In the genomic region with DNA sequence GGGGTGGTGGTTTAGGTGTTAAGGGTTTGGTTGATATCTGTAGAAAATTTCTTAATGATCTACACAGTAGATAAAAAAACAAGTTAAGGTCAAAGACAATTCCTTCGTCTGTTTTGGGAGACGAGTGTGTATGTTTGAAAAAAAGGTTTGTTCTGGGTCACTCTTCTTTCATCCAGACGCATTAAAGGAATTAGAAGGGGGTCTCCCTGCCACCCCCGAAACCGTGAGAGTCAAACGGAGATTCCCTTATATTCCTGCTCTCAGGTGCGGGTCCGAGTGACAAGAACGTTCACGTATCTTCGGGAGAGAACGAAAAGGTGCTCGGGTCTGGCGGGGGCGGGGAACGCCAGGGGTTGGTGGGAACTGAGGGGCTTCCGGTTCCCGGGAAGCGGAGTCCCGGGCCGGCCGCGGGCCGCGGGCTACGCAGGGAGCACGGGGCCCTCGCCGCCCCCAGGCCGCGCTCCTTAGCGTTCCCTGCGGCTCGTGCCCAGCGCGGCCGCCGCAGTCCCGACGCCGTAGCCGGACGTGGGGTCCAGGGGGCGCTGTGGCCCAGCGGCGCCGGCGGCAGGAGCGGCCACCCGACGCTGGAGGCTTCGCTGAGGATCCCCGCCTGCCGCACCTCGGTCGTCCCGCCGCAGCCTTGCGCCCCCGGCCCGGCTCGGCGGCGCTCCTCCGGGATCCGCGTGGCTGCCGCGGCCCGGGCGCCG, we compare ENCODE assay signal across 1 cellular context.
TF ChIP-seq lines count a peak whose summit lies in the region.

A gene with protein sequence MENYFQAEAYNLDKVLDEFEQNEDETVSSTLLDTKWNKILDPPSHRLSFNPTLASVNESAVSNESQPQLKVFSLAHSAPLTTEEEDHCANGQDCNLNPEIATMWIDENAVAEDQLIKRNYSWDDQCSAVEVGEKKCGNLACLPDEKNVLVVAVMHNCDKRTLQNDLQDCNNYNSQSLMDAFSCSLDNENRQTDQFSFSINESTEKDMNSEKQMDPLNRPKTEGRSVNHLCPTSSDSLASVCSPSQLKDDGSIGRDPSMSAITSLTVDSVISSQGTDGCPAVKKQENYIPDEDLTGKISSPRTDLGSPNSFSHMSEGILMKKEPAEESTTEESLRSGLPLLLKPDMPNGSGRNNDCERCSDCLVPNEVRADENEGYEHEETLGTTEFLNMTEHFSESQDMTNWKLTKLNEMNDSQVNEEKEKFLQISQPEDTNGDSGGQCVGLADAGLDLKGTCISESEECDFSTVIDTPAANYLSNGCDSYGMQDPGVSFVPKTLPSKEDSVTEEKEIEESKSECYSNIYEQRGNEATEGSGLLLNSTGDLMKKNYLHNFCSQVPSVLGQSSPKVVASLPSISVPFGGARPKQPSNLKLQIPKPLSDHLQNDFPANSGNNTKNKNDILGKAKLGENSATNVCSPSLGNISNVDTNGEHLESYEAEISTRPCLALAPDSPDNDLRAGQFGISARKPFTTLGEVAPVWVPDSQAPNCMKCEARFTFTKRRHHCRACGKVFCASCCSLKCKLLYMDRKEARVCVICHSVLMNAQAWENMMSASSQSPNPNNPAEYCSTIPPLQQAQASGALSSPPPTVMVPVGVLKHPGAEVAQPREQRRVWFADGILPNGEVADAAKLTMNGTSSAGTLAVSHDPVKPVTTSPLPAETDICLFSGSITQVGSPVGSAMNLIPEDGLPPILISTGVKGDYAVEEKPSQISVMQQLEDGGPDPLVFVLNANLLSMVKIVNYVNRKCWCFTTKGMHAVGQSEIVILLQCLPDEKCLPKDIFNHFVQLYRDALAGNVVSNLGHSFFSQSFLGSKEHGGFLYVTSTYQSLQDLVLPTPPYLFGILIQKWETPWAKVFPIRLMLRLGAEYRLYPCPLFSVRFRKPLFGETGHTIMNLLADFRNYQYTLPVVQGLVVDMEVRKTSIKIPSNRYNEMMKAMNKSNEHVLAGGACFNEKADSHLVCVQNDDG (N-terminal part only) (plus strand): TSS at position 577 of the 707 bp plus-strand sequence. CDS start 91,118 bp downstream, outside the sequence.

TF ChIP-seq in K562, 482 proteins besides CTCF, POLR2A, EP300 and RAD21 (continued from another document and continues in another):
- TF ChIP-seq, protein P1, sequence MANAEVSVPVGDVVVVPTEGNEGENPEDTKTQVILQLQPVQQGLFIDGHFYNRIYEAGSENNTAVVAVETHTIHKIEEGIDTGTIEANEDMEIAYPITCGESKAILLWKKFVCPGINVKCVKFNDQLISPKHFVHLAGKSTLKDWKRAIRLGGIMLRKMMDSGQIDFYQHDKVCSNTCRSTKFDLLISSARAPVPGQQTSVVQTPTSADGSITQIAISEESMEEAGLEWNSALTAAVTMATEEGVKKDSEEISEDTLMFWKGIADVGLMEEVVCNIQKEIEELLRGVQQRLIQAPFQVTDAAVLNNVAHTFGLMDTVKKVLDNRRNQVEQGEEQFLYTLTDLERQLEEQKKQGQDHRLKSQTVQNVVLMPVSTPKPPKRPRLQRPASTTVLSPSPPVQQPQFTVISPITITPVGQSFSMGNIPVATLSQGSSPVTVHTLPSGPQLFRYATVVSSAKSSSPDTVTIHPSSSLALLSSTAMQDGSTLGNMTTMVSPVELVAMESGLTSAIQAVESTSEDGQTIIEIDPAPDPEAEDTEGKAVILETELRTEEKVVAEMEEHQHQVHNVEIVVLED (CRISPR knock-in tag; IDR thresholded peaks at IDR 0.05), result peak; percentile 85
- TF ChIP-seq ZNF263 (CRISPR knock-in tag; IDR thresholded peaks at IDR 0.05; ENCODE audit: borderline replicate concordance) (peak; percentile 65), HOXB6 (CRISPR knock-in tag; IDR thresholded peaks at IDR 0.05; ENCODE audit: borderline replicate concordance) (no peak), ETS1 (conservative IDR thresholded peaks at IDR 0.05; ENCODE audit: control insufficient read depth, low read depth, low read length) (peak; percentile 77; the same call in 1 of the 2 replicates), ZNF280A (IDR thresholded peaks at IDR 0.05; ENCODE audit: low read depth, partially characterized antibody) (no peak), ARID2 (IDR thresholded peaks at IDR 0.05) (no peak), SMAD4 (CRISPR knock-in tag; conservative IDR thresholded peaks at IDR 0.05) (peak; percentile 90), POLR2AphosphoS5 (IDR thresholded peaks at IDR 0.05; ENCODE audit: control insufficient read depth, insufficient read depth, low read depth, low read length) (0 out of 2 replicates have a peak, but pooled peaks have one; percentile 20), ZNF143 (CRISPR knock-in tag; IDR thresholded peaks at IDR 0.05) (no peak; the same call in 1 of the 2 replicates), NR2C2 (CRISPR knock-in tag; IDR thresholded peaks at IDR 0.05) (0 out of 2 replicates have a peak, but pooled peaks have one; percentile 22), NR2C2 (tag; IDR thresholded peaks at IDR 0.05) (no peak; the same call in 1 of the 2 replicates), FOXK1 (CRISPR knock-in tag; IDR thresholded peaks at IDR 0.05; ENCODE audit: borderline replicate concordance) (no peak), YY1 (IDR thresholded peaks at IDR 0.05; ENCODE audit: borderline replicate concordance in 1 of 3, control insufficient read depth in 1 of 3, extremely low read depth in 1 of 3, insufficient read depth in 3 of 3, insufficient read length in 1 of 3, insufficient replicate concordance in 2 of 3, low read depth in 1 of 3, low read length in 2 of 3) (peak in 2 of 3 experiments; percentile 74 to 81), DDX20 (tag; IDR thresholded peaks at IDR 0.05; ENCODE audit: low read depth) (no peak), RHOXF2B (CRISPR knock-in tag; conservative IDR thresholded peaks at IDR 0.05) (no peak), RBM25 (IDR thresholded peaks at IDR 0.05; ENCODE audit: low read depth, low read length, severe bottlenecking) (peak; percentile 38), ATF1 (CRISPR knock-in tag; IDR thresholded peaks at IDR 0.05) (no peak; the same call in 1 of the 2 replicates), ATF1 (tag; IDR thresholded peaks at IDR 0.05) (no peak), NBN (IDR thresholded peaks at IDR 0.05; ENCODE audit: low read depth) (no peak), E2F4 (CRISPR knock-in tag; IDR thresholded peaks at IDR 0.05; ENCODE audit: low read depth) (no peak), PHF20 (IDR thresholded peaks at IDR 0.05; ENCODE audit: partially characterized antibody) (peak; percentile 48), RFX1 (IDR thresholded peaks at IDR 0.05) (no peak), ZNF24 (IDR thresholded peaks at IDR 0.05) (peak; percentile 73), IRF2 (CRISPR knock-in tag; IDR thresholded peaks at IDR 0.05) (no peak), COPS2 (conservative IDR thresholded peaks at IDR 0.05) (no peak), TEAD1 (CRISPR knock-in tag; IDR thresholded peaks at IDR 0.05) (no peak; a peak in 1 of 4 replicates), ZNF384 (IDR thresholded peaks at IDR 0.05; ENCODE audit: low read depth, low read length) (no peak; the same call in 1 of the 2 replicates), YBX1 (IDR thresholded peaks at IDR 0.05) (no peak), HDAC1 (IDR thresholded peaks at IDR 0.05) (no peak), ZNF707 (CRISPR knock-in tag; conservative IDR thresholded peaks at IDR 0.05) (no peak), ZNF696 (CRISPR knock-in tag; conservative IDR thresholded peaks at IDR 0.05) (no peak), NELFE (IDR thresholded peaks at IDR 0.05; ENCODE audit: insufficient read depth, insufficient read length) (no peak), GTF2E2 (tag; IDR thresholded peaks at IDR 0.05) (peak; percentile 46; the same call in 1 of the 2 replicates), ZNF253 (CRISPR knock-in tag; conservative IDR thresholded peaks at IDR 0.05) (no peak)
- TF ChIP-seq, protein P2, sequence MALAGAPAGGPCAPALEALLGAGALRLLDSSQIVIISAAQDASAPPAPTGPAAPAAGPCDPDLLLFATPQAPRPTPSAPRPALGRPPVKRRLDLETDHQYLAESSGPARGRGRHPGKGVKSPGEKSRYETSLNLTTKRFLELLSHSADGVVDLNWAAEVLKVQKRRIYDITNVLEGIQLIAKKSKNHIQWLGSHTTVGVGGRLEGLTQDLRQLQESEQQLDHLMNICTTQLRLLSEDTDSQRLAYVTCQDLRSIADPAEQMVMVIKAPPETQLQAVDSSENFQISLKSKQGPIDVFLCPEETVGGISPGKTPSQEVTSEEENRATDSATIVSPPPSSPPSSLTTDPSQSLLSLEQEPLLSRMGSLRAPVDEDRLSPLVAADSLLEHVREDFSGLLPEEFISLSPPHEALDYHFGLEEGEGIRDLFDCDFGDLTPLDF (CRISPR knock-in tag; IDR thresholded peaks at IDR 0.05), result no peak; the same call in 1 of the 2 replicates
- TF ChIP-seq, protein P3, sequence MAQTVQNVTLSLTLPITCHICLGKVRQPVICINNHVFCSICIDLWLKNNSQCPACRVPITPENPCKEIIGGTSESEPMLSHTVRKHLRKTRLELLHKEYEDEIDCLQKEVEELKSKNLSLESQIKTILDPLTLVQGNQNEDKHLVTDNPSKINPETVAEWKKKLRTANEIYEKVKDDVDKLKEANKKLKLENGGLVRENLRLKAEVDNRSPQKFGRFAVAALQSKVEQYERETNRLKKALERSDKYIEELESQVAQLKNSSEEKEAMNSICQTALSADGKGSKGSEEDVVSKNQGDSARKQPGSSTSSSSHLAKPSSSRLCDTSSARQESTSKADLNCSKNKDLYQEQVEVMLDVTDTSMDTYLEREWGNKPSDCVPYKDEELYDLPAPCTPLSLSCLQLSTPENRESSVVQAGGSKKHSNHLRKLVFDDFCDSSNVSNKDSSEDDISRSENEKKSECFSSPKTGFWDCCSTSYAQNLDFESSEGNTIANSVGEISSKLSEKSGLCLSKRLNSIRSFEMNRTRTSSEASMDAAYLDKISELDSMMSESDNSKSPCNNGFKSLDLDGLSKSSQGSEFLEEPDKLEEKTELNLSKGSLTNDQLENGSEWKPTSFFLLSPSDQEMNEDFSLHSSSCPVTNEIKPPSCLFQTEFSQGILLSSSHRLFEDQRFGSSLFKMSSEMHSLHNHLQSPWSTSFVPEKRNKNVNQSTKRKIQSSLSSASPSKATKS (CRISPR knock-in tag; IDR thresholded peaks at IDR 0.05), result no peak
- TF ChIP-seq, protein P4, sequence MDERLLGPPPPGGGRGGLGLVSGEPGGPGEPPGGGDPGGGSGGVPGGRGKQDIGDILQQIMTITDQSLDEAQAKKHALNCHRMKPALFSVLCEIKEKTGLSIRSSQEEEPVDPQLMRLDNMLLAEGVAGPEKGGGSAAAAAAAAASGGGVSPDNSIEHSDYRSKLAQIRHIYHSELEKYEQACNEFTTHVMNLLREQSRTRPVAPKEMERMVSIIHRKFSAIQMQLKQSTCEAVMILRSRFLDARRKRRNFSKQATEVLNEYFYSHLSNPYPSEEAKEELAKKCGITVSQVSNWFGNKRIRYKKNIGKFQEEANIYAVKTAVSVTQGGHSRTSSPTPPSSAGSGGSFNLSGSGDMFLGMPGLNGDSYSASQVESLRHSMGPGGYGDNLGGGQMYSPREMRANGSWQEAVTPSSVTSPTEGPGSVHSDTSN (CRISPR knock-in tag; IDR thresholded peaks at IDR 0.05; ENCODE audit: low read depth), result no peak
- TF ChIP-seq, protein P4 (tag; conservative IDR thresholded peaks at IDR 0.05; ENCODE audit: low read depth), result no peak
- TF ChIP-seq, protein P5, sequence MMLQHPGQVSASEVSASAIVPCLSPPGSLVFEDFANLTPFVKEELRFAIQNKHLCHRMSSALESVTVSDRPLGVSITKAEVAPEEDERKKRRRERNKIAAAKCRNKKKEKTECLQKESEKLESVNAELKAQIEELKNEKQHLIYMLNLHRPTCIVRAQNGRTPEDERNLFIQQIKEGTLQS (IDR thresholded peaks at IDR 0.05), result no peak
- TF ChIP-seq, protein P5 (CRISPR knock-in tag; conservative IDR thresholded peaks at IDR 0.05), result no peak; the same call in 1 of the 2 replicates
